In the genomic region with DNA sequence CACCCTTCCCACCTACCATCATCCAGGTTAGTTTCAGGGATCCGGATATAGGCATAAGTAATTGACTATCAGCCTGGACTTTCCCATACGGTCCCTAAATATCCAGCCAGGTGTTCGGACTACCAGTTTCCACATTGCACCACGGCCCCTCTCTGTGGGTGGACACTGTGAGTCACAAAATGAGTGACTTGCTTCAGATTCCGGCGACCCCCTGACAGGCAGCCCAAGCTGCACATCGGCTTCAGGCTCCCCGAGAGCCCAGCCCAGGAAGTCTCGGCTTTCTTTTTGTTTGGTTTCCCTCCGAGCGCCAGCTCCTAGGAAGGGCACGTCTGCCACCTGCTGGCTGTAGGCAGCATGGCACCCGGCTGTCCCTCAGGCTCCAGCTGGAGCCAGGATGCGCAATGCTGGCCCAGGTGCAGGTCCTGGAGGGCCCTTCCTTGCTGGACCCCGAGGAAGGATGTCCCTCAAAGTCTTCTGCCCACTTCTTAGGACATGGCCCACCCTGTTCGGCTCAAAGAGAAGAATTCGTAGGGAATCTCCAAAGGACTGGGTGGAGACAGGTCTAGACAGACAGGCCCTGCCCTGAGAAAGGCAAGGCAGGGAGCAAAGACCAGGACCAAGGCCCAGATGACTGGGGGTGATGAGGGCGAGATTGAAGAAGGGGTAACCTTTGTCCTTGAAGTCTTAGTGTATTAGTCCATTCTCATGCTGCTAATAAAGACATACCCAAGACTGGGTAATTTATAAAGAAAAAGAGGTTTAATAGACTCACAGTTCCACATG, we compare ENCODE assay signal across 8 cellular contexts. TPM values are rescaled to one million over a fixed set of nuclear protein-coding genes. Genes with fewer than 3 reads are reported as not detected.
DNase-seq lines count a peak whose midpoint lies in the region; ATAC-seq and TF ChIP-seq lines count a peak whose summit lies in the region.

No MANE protein-coding gene starts in this region.

- peak overlapping the region; percentile 63 for H2AFZ ChIP-seq in ACC112 (ENCODE audit: low read length, unreplicated experiment)

- no peaks in the 10 kb centered on the region for H3K36me3 ChIP-seq in ACC112 (ENCODE audit: insufficient read depth, low read length)
- peaks cover 1 to 9% (median 7%) of the 10 kb centered on the region in 4 donors for H3K36me3 ChIP-seq in liver (ENCODE audit: control insufficient read depth in 4 of 4, insufficient read depth in 3 of 4, low read depth in 1 of 4, low read length in 3 of 4)

- WGBS in liver = 6% methylated on average over 18 of the region's 18 CpGs

- peak; percentile 12 for DNase-seq in NCI-H226
- peak; percentile 81 for DNase-seq in activated CD4-positive, alpha-beta T cell treated with anti-CD3 and anti-CD28 coated beads for 48 hours
- DNase-seq in coronary artery (ENCODE audit: low spot score) = peak; percentile 82
- peak; percentile 70 for DNase-seq in stimulated activated CD4-positive, alpha-beta T cell treated with anti-CD3 and anti-CD28 coated beads, Interleukin-4, amount 100 ng/mL, for 1 hour

- H3K4me3 ChIP-seq in ACC112 (ENCODE audit: low read depth, low read length) = peak overlapping the region; percentile 78
- peak overlapping the region; percentile 74 for H3K4me3 ChIP-seq in coronary artery
- peak overlapping the region in 2 of 3 donors; percentile 32 to 65 for H3K4me3 ChIP-seq in liver (ENCODE audit: low read depth in 1 of 3, low read length in 3 of 3)

- H3K4me1 ChIP-seq in ACC112 (ENCODE audit: control insufficient read depth, insufficient read depth, low read length, unreplicated experiment) = no peaks in the 10 kb centered on the region
- peaks cover 15 to 96% (median 85%) of the 10 kb centered on the region in 4 donors for H3K4me1 ChIP-seq in liver (ENCODE audit: control insufficient read depth in 4 of 4, insufficient read depth in 4 of 4, low read length in 3 of 4)

- H3K79me2 ChIP-seq in ACC112 (ENCODE audit: control insufficient read depth, insufficient read depth, low read length, unreplicated experiment) = no peaks in the 10 kb centered on the region

- peak overlapping the region; percentile 24 for H3K9ac ChIP-seq in liver (ENCODE audit: low read depth in 1 of 2, low read length in 2 of 2)

- no peaks in the 10 kb centered on the region for H3K9me3 ChIP-seq in liver (ENCODE audit: control insufficient read depth in 4 of 4, low read length in 3 of 4)

- ATAC-seq in GM18511 (IDR thresholded peaks at IDR 0.05; ENCODE audit: unreplicated experiment) (peak; percentile 97), HG03039 (IDR thresholded peaks at IDR 0.05; ENCODE audit: unreplicated experiment) (peak; percentile 90)

- H3K27me3 ChIP-seq in ACC112 (ENCODE audit: insufficient read depth, low read length) = peaks cover 33% of the 10 kb centered on the region
- no peaks in the 10 kb centered on the region for H3K27me3 ChIP-seq in liver (ENCODE audit: control insufficient read depth in 4 of 4, insufficient read depth in 4 of 4, low read length in 3 of 4)

- H3K27ac ChIP-seq in ACC112 (ENCODE audit: low read depth, low read length) (no peak overlapping the region), coronary artery (no peak overlapping the region), liver (ENCODE audit: low read depth in 1 of 2, low read length in 2 of 2) (peak overlapping the region; percentile 58 to 72)

- TF ChIP-seq RAD21 in liver (IDR thresholded peaks at IDR 0.05) = peak; percentile 97 to 100

- TF ChIP-seq CTCF in coronary artery (IDR thresholded peaks at IDR 0.05) (peak; percentile 99), liver (IDR thresholded peaks at IDR 0.05; ENCODE audit: low read depth, low read length, missing input control) (peak; percentile 97)

TF ChIP-seq in liver, 16 proteins besides CTCF, POLR2A, EP300 and RAD21:
- no peak for TF ChIP-seq GABPA (IDR thresholded peaks at IDR 0.05 in 1 of 2, conservative IDR thresholded peaks at IDR 0.05 in 1 of 2)
- TF ChIP-seq, protein P1, sequence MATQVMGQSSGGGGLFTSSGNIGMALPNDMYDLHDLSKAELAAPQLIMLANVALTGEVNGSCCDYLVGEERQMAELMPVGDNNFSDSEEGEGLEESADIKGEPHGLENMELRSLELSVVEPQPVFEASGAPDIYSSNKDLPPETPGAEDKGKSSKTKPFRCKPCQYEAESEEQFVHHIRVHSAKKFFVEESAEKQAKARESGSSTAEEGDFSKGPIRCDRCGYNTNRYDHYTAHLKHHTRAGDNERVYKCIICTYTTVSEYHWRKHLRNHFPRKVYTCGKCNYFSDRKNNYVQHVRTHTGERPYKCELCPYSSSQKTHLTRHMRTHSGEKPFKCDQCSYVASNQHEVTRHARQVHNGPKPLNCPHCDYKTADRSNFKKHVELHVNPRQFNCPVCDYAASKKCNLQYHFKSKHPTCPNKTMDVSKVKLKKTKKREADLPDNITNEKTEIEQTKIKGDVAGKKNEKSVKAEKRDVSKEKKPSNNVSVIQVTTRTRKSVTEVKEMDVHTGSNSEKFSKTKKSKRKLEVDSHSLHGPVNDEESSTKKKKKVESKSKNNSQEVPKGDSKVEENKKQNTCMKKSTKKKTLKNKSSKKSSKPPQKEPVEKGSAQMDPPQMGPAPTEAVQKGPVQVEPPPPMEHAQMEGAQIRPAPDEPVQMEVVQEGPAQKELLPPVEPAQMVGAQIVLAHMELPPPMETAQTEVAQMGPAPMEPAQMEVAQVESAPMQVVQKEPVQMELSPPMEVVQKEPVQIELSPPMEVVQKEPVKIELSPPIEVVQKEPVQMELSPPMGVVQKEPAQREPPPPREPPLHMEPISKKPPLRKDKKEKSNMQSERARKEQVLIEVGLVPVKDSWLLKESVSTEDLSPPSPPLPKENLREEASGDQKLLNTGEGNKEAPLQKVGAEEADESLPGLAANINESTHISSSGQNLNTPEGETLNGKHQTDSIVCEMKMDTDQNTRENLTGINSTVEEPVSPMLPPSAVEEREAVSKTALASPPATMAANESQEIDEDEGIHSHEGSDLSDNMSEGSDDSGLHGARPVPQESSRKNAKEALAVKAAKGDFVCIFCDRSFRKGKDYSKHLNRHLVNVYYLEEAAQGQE (IDR thresholded peaks at IDR 0.05) = no peak
- no peak for TF ChIP-seq FOXA1 (IDR thresholded peaks at IDR 0.05)
- TF ChIP-seq HNF4A (conservative IDR thresholded peaks at IDR 0.05) = peak in 1 of 2 donors; percentile 23
- TF ChIP-seq NR2F2 (IDR thresholded peaks at IDR 0.05) = no peak
- no peak for TF ChIP-seq JUND (IDR thresholded peaks at IDR 0.05)
- TF ChIP-seq EGR1 (IDR thresholded peaks at IDR 0.05; ENCODE audit: low read depth in 2 of 2) = no peak
- no peak for TF ChIP-seq FOXA2 (IDR thresholded peaks at IDR 0.05)
- no peak for TF ChIP-seq HNF4G (IDR thresholded peaks at IDR 0.05)
- TF ChIP-seq, protein P2, sequence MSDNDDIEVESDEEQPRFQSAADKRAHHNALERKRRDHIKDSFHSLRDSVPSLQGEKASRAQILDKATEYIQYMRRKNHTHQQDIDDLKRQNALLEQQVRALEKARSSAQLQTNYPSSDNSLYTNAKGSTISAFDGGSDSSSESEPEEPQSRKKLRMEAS (IDR thresholded peaks at IDR 0.05) = no peak
- TF ChIP-seq, protein P3, sequence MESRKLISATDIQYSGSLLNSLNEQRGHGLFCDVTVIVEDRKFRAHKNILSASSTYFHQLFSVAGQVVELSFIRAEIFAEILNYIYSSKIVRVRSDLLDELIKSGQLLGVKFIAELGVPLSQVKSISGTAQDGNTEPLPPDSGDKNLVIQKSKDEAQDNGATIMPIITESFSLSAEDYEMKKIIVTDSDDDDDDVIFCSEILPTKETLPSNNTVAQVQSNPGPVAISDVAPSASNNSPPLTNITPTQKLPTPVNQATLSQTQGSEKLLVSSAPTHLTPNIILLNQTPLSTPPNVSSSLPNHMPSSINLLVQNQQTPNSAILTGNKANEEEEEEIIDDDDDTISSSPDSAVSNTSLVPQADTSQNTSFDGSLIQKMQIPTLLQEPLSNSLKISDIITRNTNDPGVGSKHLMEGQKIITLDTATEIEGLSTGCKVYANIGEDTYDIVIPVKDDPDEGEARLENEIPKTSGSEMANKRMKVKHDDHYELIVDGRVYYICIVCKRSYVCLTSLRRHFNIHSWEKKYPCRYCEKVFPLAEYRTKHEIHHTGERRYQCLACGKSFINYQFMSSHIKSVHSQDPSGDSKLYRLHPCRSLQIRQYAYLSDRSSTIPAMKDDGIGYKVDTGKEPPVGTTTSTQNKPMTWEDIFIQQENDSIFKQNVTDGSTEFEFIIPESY (IDR thresholded peaks at IDR 0.05) = no peak
- peak in 1 of 2 donors; percentile 16 for TF ChIP-seq RXRA (IDR thresholded peaks at IDR 0.05)
- TF ChIP-seq YY1 (IDR thresholded peaks at IDR 0.05) = no peak
- no peak for TF ChIP-seq SP1 (IDR thresholded peaks at IDR 0.05)
- no peak for TF ChIP-seq TAF1 (conservative IDR thresholded peaks at IDR 0.05)
- TF ChIP-seq, protein P4, sequence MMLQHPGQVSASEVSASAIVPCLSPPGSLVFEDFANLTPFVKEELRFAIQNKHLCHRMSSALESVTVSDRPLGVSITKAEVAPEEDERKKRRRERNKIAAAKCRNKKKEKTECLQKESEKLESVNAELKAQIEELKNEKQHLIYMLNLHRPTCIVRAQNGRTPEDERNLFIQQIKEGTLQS (IDR thresholded peaks at IDR 0.05) = no peak

RNA-seq across cellular contexts. Expression of a gene that starts 10.6 kb away (rescaled TPM):
- 100 to 1,000 TPM; 147 to 247 TPM for total RNA-seq in liver
- polyA plus RNA-seq in liver = 100 to 1,000 TPM; 109 to 259 TPM

Comparison
In these comparisons a context has a peak if more than half of its experiments do, and no peak if none do; other contexts are left out.
1. H3K27ac ChIP-seq: peak in liver (2 of 2); none in ACC112 (single experiment) and coronary artery (0 of 2).
2. DNase-seq: peak in every context shown above with its lines; median percentile 82 in coronary artery; 81 in activated CD4-positive, alpha-beta T cell treated with anti-CD3 and anti-CD28 coated beads for 48 hours; 70 in stimulated activated CD4-positive, alpha-beta T cell treated with anti-CD3 and anti-CD28 coated beads, Interleukin-4, amount 100 ng/mL, for 1 hour; 12 in NCI-H226.
3. Peak in every context shown above with its lines, with median percentiles within 50 percentile points of each other: H3K4me3 ChIP-seq.